Comparison of ENCODE assay signal across 8 cellular contexts in genomic region chr3:33074217-33075067, GRCh38. TPM values are rescaled to one million over a fixed set of nuclear protein-coding genes. Genes with fewer than 3 reads are reported as not detected.
DNase-seq lines count a peak whose midpoint lies in the region; ATAC-seq and TF ChIP-seq lines count a peak whose summit lies in the region.

No MANE protein-coding gene starts in this region.

- in situ Hi-C loops in Caki2 (cut with HindIII; ENCODE audit: low pct_unique_long_range_greater_than_20kb, low sequenced_read_pairs) (no loop called here), GM23248 (cut with MboI) (no loop called here)

- intact Hi-C loops in left lung (cut with DNase I), result loop anchor here in 1 of 2 donors (2.0 kb wide), 1 partner anchor 128 kb away; no protein-coding TSS in a partner anchor

- no peaks in the 10 kb centered on the region for H3F3A ChIP-seq in GM23248 (ENCODE audit: insufficient read depth)

- TF ChIP-seq CTCF in choroid plexus epithelial cell (conservative IDR thresholded peaks at IDR 0.05; ENCODE audit: low read depth, low read length) (peak; percentile 100), left lung (IDR thresholded peaks at IDR 0.05) (peak; percentile 79 to 90)

- H3K36me3 ChIP-seq in GM23248 (ENCODE audit: low read depth) (no peaks in the 10 kb centered on the region), left lung (peaks cover 0 to 26% of the 10 kb centered on the region in 2 donors)

- no peak overlapping the region for H2AFZ ChIP-seq in GM23248

- H3K4me1 ChIP-seq in GM23248 (ENCODE audit: insufficient read depth), result 0 out of 2 replicates have a peak, but pooled peaks cover 4% of the 10 kb centered on the region
- H3K4me1 ChIP-seq in left lung, result peaks cover 0 to 15% of the 10 kb centered on the region in 2 donors

- DNase-seq in Caki2 (ENCODE audit: low read depth) (peak; percentile 26), GM23248 (peak; percentile 81), NCI-H2227 treated with DMSO at 0.1 percent for 48 hours (lab: John Stamatoyannopoulos, UW) (peak; percentile 19), choroid plexus epithelial cell (ENCODE audit: low read depth) (peak; percentile 83), left lung (peak in 1 of 2 donors; percentile 43)
- DNase-seq in activated CD4-positive, alpha-beta T cell treated with anti-CD3 and anti-CD28 coated beads for 4 hours, result peak; percentile 75 to 77
- DNase-seq in stimulated activated CD4-positive, alpha-beta T cell treated with anti-CD3 and anti-CD28 coated beads, TNF-alpha, amount 100 ng/mL, for 4 hours (ENCODE audit: low read depth in 3 of 3), result peak; percentile 49 to 60 (median 53)

- H3K27ac ChIP-seq in GM23248, result no peak overlapping the region
- H3K27ac ChIP-seq in left lung, result no peak overlapping the region

- H4K20me1 ChIP-seq in GM23248 (ENCODE audit: insufficient read depth), result no peaks in the 10 kb centered on the region; the same call in 1 of the 2 replicates

- H3K4me2 ChIP-seq in GM23248 (ENCODE audit: unreplicated experiment), result no peak overlapping the region

- no peak overlapping the region for H3K9ac ChIP-seq in GM23248

- WGBS in GM23248 (ENCODE audit: low coverage in 1 of 2, low lambda C conversion rate in 2 of 2, missing lambda C conversion rate in 2 of 2), 2 experiments, result 66 to 67% methylated on average over 13 of the region's 13 CpGs

- no peaks in the 10 kb centered on the region for H3K9me2 ChIP-seq in GM23248 (ENCODE audit: insufficient read depth)

- H3K4me3 ChIP-seq in GM23248, result no peak overlapping the region
- no peak overlapping the region for H3K4me3 ChIP-seq in choroid plexus epithelial cell (ENCODE audit: low read depth, low read length)
- no peak overlapping the region for H3K4me3 ChIP-seq in left lung

- peak; percentile 95 for ATAC-seq in left lung
- ATAC-seq in GM19328 (IDR thresholded peaks at IDR 0.05; ENCODE audit: unreplicated experiment), result no peak

- H3K27me3 ChIP-seq in GM23248 (replicated peaks; ENCODE audit: insufficient read depth), result no peaks in the 10 kb centered on the region
- H3K27me3 ChIP-seq in left lung, result no peaks in the 10 kb centered on the region

- H3K79me2 ChIP-seq in GM23248 (ENCODE audit: insufficient read depth), result peaks cover 44% of the 10 kb centered on the region; the same call in 1 of the 2 replicates

- no peaks in the 10 kb centered on the region for H3K9me3 ChIP-seq in GM23248 (ENCODE audit: low read depth)
- no peaks in the 10 kb centered on the region for H3K9me3 ChIP-seq in left lung

RNA-seq across cellular contexts. Expression of gene GLB1, which starts 22.5 kb away (rescaled TPM):
- 55.1 and 55.2 TPM in 2 replicates for total RNA-seq in Caki2 (2014; rRNA removed; shearing (Covaris generic); ENCODE audit: low replicate concordance)
- total RNA-seq in GM23248 (2014; rRNA removed; shearing (Covaris generic)), result 97.1 and 111 TPM in 2 replicates
- 80.7 and 84.3 TPM in 2 replicates for polyA plus RNA-seq in GM23248 (2016; fragmentation: Nextera tagmentation; extraction: Ambion mirVana)
- total RNA-seq in left lung, result 10 to 100 TPM; 90.1 to 93.4 TPM

RNA-seq across cellular contexts. Expression of gene TMPPE, which starts 22.5 kb away (rescaled TPM):
- 1.4 and 1.7 TPM in 2 replicates for total RNA-seq in Caki2 (2014; rRNA removed; shearing (Covaris generic); ENCODE audit: low replicate concordance)
- total RNA-seq in GM23248 (2014; rRNA removed; shearing (Covaris generic)), result 3.0 and 4.0 TPM in 2 replicates
- 1.2 and 1.4 TPM in 2 replicates for polyA plus RNA-seq in GM23248 (2016; fragmentation: Nextera tagmentation; extraction: Ambion mirVana)
- 10 to 100 TPM; 14.4 to 18.7 TPM for total RNA-seq in left lung

RNA-seq across cellular contexts. Expression of gene CRTAP, which starts 39.4 kb away (rescaled TPM):
- 239 and 275 TPM in 2 replicates for total RNA-seq in Caki2 (2014; rRNA removed; shearing (Covaris generic); ENCODE audit: low replicate concordance)
- 261 and 378 TPM in 2 replicates for total RNA-seq in GM23248 (2014; rRNA removed; shearing (Covaris generic))
- polyA plus RNA-seq in GM23248 (2016; fragmentation: Nextera tagmentation; extraction: Ambion mirVana), result 189 and 196 TPM in 2 replicates
- 100 to 1,000 TPM; 228 to 238 TPM for total RNA-seq in left lung
